Comparison of ENCODE assay signal across 8 cellular contexts in genomic region chr6:156777577-156777865, GRCh38. TPM values are rescaled to one million over a fixed set of nuclear protein-coding genes. Genes with fewer than 3 reads are reported as not detected.
DNase-seq lines count a peak whose midpoint lies in the region; ATAC-seq and TF ChIP-seq lines count a peak whose summit lies in the region.

No MANE protein-coding gene starts in this region.

- H3K4me1 ChIP-seq in iPS DF 6.9 (ENCODE audit: control insufficient read depth, insufficient read depth, low read length) = peaks cover 3% of the 10 kb centered on the region; the same call in 1 of the 2 replicates

- in situ Hi-C loops in G401 (cut with HindIII; ENCODE audit: low sequenced_read_pairs) = no loop called here

- H3K27ac Mint-ChIP-seq in T-helper 1 cell treated with Interleukin-12 subunit alpha and Interleukin-12 subunit beta and Interleukin-4 antibody, amounts not matched to agents 30 μg/mL and 1 μg/mL, for 36 hours = no peak overlapping the region

- H3K27me3 Mint-ChIP-seq in T-helper 1 cell treated with Interleukin-12 subunit alpha and Interleukin-12 subunit beta and Interleukin-4 antibody, amounts not matched to agents 30 μg/mL and 1 μg/mL, for 36 hours (ENCODE audit: low read depth) = no peaks in the 10 kb centered on the region

- H3K4me3 Mint-ChIP-seq in T-helper 1 cell treated with Interleukin-12 subunit alpha and Interleukin-12 subunit beta and Interleukin-4 antibody, amounts not matched to agents 30 μg/mL and 1 μg/mL, for 36 hours = peak overlapping the region; percentile 91

- H3K4me3 ChIP-seq in WERI-Rb-1 (ENCODE audit: low read depth, low read length) (peak overlapping the region; percentile 60), iPS DF 6.9 (ENCODE audit: low read length) (peak overlapping the region; percentile 95; the same call in 1 of the 2 replicates)

- no peak for ATAC-seq in HG03280 (IDR thresholded peaks at IDR 0.05; ENCODE audit: unreplicated experiment)

- no peaks in the 10 kb centered on the region for H3K9me3 Mint-ChIP-seq in T-helper 1 cell treated with Interleukin-12 subunit alpha and Interleukin-12 subunit beta and Interleukin-4 antibody, amounts not matched to agents 30 μg/mL and 1 μg/mL, for 36 hours

- H3K36me3 Mint-ChIP-seq in T-helper 1 cell treated with Interleukin-12 subunit alpha and Interleukin-12 subunit beta and Interleukin-4 antibody, amounts not matched to agents 30 μg/mL and 1 μg/mL, for 36 hours (ENCODE audit: low read depth) = peaks cover 2% of the 10 kb centered on the region

- DNase-seq in T-helper 1 cell = no peak
- no peak for DNase-seq in WERI-Rb-1
- DNase-seq in iPS DF 6.9 (ENCODE audit: low read depth, low spot score) = no peak
- peak in 2 of 49 donors; percentile 44 to 68 for DNase-seq in substantia nigra (lab: John Stamatoyannopoulos, UW)
- no peak for DNase-seq in NCI-H526 treated with DMSO at 0.1 percent for 48 hours (lab: John Stamatoyannopoulos, UW)
- DNase-seq in G401 (ENCODE audit: low spot score) = no peak

- H3K36me3 ChIP-seq in WERI-Rb-1 (peaks cover 4% of the 10 kb centered on the region; the same call in 1 of the 2 replicates), iPS DF 6.9 (ENCODE audit: control insufficient read depth, insufficient read depth, low read length) (no peaks in the 10 kb centered on the region)

- no peaks in the 10 kb centered on the region for H3K27me3 ChIP-seq in WERI-Rb-1 (ENCODE audit: insufficient read depth, low read depth, severe bottlenecking)
- no peaks in the 10 kb centered on the region for H3K27me3 ChIP-seq in iPS DF 6.9 (ENCODE audit: control insufficient read depth, insufficient read depth, low read length)

- peaks cover 35% of the 10 kb centered on the region for H3K4me1 Mint-ChIP-seq in T-helper 1 cell treated with Interleukin-12 subunit alpha and Interleukin-12 subunit beta and Interleukin-4 antibody, amounts not matched to agents 30 μg/mL and 1 μg/mL, for 36 hours (ENCODE audit: low read depth)

- H3K9me3 ChIP-seq in WERI-Rb-1 (ENCODE audit: severe bottlenecking) (no peaks in the 10 kb centered on the region), iPS DF 6.9 (ENCODE audit: control insufficient read depth, insufficient read depth, low read length) (no peaks in the 10 kb centered on the region)

- WGBS in iPS DF 6.9 (ENCODE audit: insufficient coverage, insufficient read length) = no CpG with 5 or more reads among the region's 57 CpGs

- TF ChIP-seq CTCF in WERI-Rb-1 (IDR thresholded peaks at IDR 0.05; ENCODE audit: low read depth, low read length) = no peak

- H3K27ac ChIP-seq in WERI-Rb-1 (peak overlapping the region; percentile 99), iPS DF 6.9 (ENCODE audit: low read length) (no peak overlapping the region), substantia nigra (ENCODE audit: low read depth, low read length, poor library complexity, severe bottlenecking) (peak overlapping the region; percentile 96)

RNA-seq across cellular contexts. Expression of gene ARID1B, which starts 0.3 kb away (rescaled TPM):
- total RNA-seq in G401 (2014; rRNA removed; shearing (Covaris generic)) = 15.0 and 24.3 TPM in 2 replicates
